Comparison of ENCODE assay signal across 25 cellular contexts in the genomic region with DNA sequence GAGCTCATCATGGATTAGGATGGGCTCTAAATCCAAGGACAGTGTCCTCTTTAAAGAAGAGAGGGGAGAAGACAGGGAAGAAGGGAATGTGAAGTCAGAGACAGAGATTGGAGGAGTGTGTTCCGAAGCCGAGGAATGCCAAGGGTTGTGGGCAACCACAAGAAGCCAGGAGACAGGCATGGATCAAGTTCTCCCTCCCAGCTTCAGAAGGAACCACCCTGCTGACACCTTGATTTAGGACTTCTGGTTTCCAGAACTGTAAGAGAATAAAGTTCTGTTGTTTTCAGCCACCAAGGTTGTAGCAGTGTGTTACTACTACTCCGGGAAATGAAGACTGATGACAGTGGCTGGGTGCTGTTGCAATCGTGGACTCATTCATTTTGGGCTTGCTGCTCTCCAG.
DNase-seq lines count a peak whose midpoint lies in the region; ATAC-seq and TF ChIP-seq lines count a peak whose summit lies in the region.
"Had no signal": no experiment of that assay in that cellular context is flagged by ENCODE, and none has a peak within 500 bp of the region (broad histone marks: within the 10 kb centered on the region; RNA-seq: fewer than 3 reads in every experiment).

No MANE protein-coding gene starts in this region.

- no peaks in the 10 kb centered on the region for H4K20me1 ChIP-seq in GM23248 (ENCODE audit: insufficient read depth)
- H4K20me1 ChIP-seq in fibroblast of lung (ENCODE audit: control insufficient read depth, extremely low read depth, insufficient read depth, low read length): no peaks in the 10 kb centered on the region
- no peaks in the 10 kb centered on the region for H4K20me1 ChIP-seq in neural progenitor cell (ENCODE audit: low read depth)

- H3K9me3 ChIP-seq in GM23248 (ENCODE audit: low read depth) (no peaks in the 10 kb centered on the region), fibroblast of lung (ENCODE audit: control insufficient read depth, insufficient read depth, low read depth, low read length) (no peaks in the 10 kb centered on the region), neural progenitor cell (ENCODE audit: low read depth) (no peaks in the 10 kb centered on the region)
- H3K9me3 ChIP-seq: gastrocnemius medialis, psoas muscle, tibial nerve had no signal

- no peaks in the 10 kb centered on the region for H3K9me2 ChIP-seq in GM23248 (ENCODE audit: insufficient read depth)

- H3K27ac Mint-ChIP-seq in neural progenitor cell: peak overlapping the region; percentile 43
- H3K27ac Mint-ChIP-seq: activated B cell treated with CpG ODN at 0.5 μM for 24 hours; activated T-helper 17 cell treated with anti-CD3 and anti-CD28 coated beads, Interleukin-2, amount 50 U/mL, for 72 hours; CD4-positive, alpha-beta T cell; HFFc6 had no signal

- in situ Hi-C loops in GM23248 (cut with MboI): no loop called here

- H3K4me3 Mint-ChIP-seq in neural progenitor cell: no peak overlapping the region
- H3K4me3 Mint-ChIP-seq: activated B cell treated with CpG ODN at 0.5 μM for 24 hours; activated naive CD4-positive, alpha-beta T cell treated with anti-CD3 and anti-CD28 coated beads, Interleukin-2, amount 50 U/mL, for 24 hours; activated T-helper 17 cell treated with anti-CD3 and anti-CD28 coated beads, Interleukin-2, amount 50 U/mL, for 72 hours; CD4-positive, alpha-beta T cell; HFFc6 had no signal

- H3K36me3 Mint-ChIP-seq in neural progenitor cell: no peaks in the 10 kb centered on the region
- H3K36me3 Mint-ChIP-seq: activated naive CD4-positive, alpha-beta T cell treated with anti-CD3 and anti-CD28 coated beads, Interleukin-2, amount 50 U/mL, for 24 hours had no signal

- WGBS in GM23248 (ENCODE audit: low coverage in 1 of 2, low lambda C conversion rate in 2 of 2, missing lambda C conversion rate in 2 of 2), 2 experiments: 61 to 69% methylated on average over 4 of the region's 4 CpGs

- no peak for TF ChIP-seq POLR2A in NB4 (IDR thresholded peaks at IDR 0.05; ENCODE audit: extremely low read depth, insufficient read length)

- no peak overlapping the region for H3K27ac ChIP-seq in GM23248
- no peak overlapping the region for H3K27ac ChIP-seq in fibroblast of lung (ENCODE audit: insufficient read depth, low read length)
- no peak overlapping the region for H3K27ac ChIP-seq in neural progenitor cell
- H3K27ac ChIP-seq: brain microvascular endothelial cell, gastrocnemius medialis, psoas muscle, tibial nerve had no signal

- H3K9ac ChIP-seq in GM23248: no peak overlapping the region
- no peak overlapping the region for H3K9ac ChIP-seq in fibroblast of lung (ENCODE audit: insufficient read depth, low read length)
- no peak overlapping the region for H3K9ac ChIP-seq in neural progenitor cell

- H3K4me1 Mint-ChIP-seq in neural progenitor cell: peaks cover 52% of the 10 kb centered on the region
- H3K4me1 Mint-ChIP-seq: activated B cell treated with CpG ODN at 0.5 μM for 24 hours; activated naive CD4-positive, alpha-beta T cell treated with anti-CD3 and anti-CD28 coated beads, Interleukin-2, amount 50 U/mL, for 24 hours; activated T-helper 17 cell treated with anti-CD3 and anti-CD28 coated beads, Interleukin-2, amount 50 U/mL, for 72 hours had no signal

- H3K27me3 ChIP-seq in GM23248 (replicated peaks; ENCODE audit: insufficient read depth) (peaks cover 20% of the 10 kb centered on the region), fibroblast of lung (ENCODE audit: control insufficient read depth, insufficient read depth, low read length) (peaks cover 2% of the 10 kb centered on the region), neural progenitor cell (no peaks in the 10 kb centered on the region)
- H3K27me3 ChIP-seq: brain microvascular endothelial cell, gastrocnemius medialis, tibial nerve had no signal

- H3F3A ChIP-seq in GM23248 (ENCODE audit: insufficient read depth) (no peaks in the 10 kb centered on the region), neural progenitor cell (ENCODE audit: low read depth) (peaks cover 20% of the 10 kb centered on the region)

- H2AFZ ChIP-seq in GM23248 (no peak overlapping the region), fibroblast of lung (ENCODE audit: low read length) (no peak overlapping the region), neural progenitor cell (replicated peaks) (peak overlapping the region; percentile 33)

- H3K4me3 ChIP-seq in GM23248 (no peak overlapping the region), NB4 (ENCODE audit: low read depth, low read length) (no peak overlapping the region), fibroblast of lung (replicated peaks in 1 of 4; ENCODE audit: control extremely low read depth in 1 of 4, insufficient read depth in 1 of 4, low read depth in 3 of 4, low read length in 4 of 4) (no peak overlapping the region), neural progenitor cell (no peak overlapping the region)
- H3K4me3 ChIP-seq: gastrocnemius medialis, K562, psoas muscle, tibial nerve had no signal

- peaks cover 2% of the 10 kb centered on the region for H3K27me3 Mint-ChIP-seq in neural progenitor cell (ENCODE audit: insufficient read depth, low read depth)

- H3K79me2 ChIP-seq in GM23248 (ENCODE audit: insufficient read depth) (no peaks in the 10 kb centered on the region), fibroblast of lung (ENCODE audit: control insufficient read depth, insufficient read depth, low read length) (no peaks in the 10 kb centered on the region), neural progenitor cell (ENCODE audit: low read depth) (no peaks in the 10 kb centered on the region)

- peak; percentile 56 for DNase-seq in GM23248
- DNase-seq in NB4 (ENCODE audit: low read depth): peak; percentile 14
- peak; percentile 22 to 62 for DNase-seq in fibroblast of lung (ENCODE audit: low read depth in 2 of 2)
- DNase-seq in neural progenitor cell (ENCODE audit: low spot score): no peak
- no peak for DNase-seq in left lobe of liver (ENCODE audit: low spot score)
- no peak for DNase-seq in MV-4-11 (lab: John Stamatoyannopoulos, UW)
- DNase-seq: activated B cell treated with CpG ODN at 0.5 μM for 24 hours; activated CD4-positive, alpha-beta T cell treated with anti-CD3 and anti-CD28 coated beads, Interleukin-2, amount 50 U/mL, for 48 hours; activated CD8-positive, alpha-beta memory T cell treated with anti-CD3 and anti-CD28 coated beads, Interleukin-2, amount 50 U/mL, for 4 hours; brain microvascular endothelial cell; CD4-positive, alpha-beta T cell; effector CD4-positive, alpha-beta T cell; erythroblast; gastrocnemius medialis; HFFc6; hypothalamus; NCI-H1048; NCI-H187; psoas muscle had no signal

- H3K9me3 Mint-ChIP-seq in neural progenitor cell: no peaks in the 10 kb centered on the region
- H3K9me3 Mint-ChIP-seq: activated T-helper 17 cell treated with anti-CD3 and anti-CD28 coated beads, Interleukin-2, amount 50 U/mL, for 72 hours; HFFc6 had no signal

- peaks cover 15% of the 10 kb centered on the region for H3K4me1 ChIP-seq in GM23248 (ENCODE audit: insufficient read depth)
- no peaks in the 10 kb centered on the region for H3K4me1 ChIP-seq in fibroblast of lung (ENCODE audit: control insufficient read depth, extremely low read depth, insufficient read depth, low read length)
- H3K4me1 ChIP-seq in neural progenitor cell: peaks cover 36% of the 10 kb centered on the region
- H3K4me1 ChIP-seq: gastrocnemius medialis, psoas muscle had no signal

- TF ChIP-seq CTCF in NB4 (IDR thresholded peaks at IDR 0.05; ENCODE audit: low read depth, low read length) (no peak), fibroblast of lung (conservative IDR thresholded peaks at IDR 0.05 in 1 of 2, IDR thresholded peaks at IDR 0.05 in 1 of 2; ENCODE audit: low read depth in 1 of 2, low read length in 2 of 2) (no peak), neural progenitor cell (IDR thresholded peaks at IDR 0.05) (no peak)

- no peak overlapping the region for H3K4me2 ChIP-seq in GM23248 (ENCODE audit: unreplicated experiment)
- H3K4me2 ChIP-seq in fibroblast of lung (ENCODE audit: extremely low read depth, insufficient read depth, low read length): no peak overlapping the region
- H3K4me2 ChIP-seq in neural progenitor cell: no peak overlapping the region

- ATAC-seq in GM19455 (IDR thresholded peaks at IDR 0.05; ENCODE audit: unreplicated experiment): no peak
- no peak for ATAC-seq in left lobe of liver
- ATAC-seq in GM18868 (IDR thresholded peaks at IDR 0.05; ENCODE audit: unreplicated experiment): no peak
- ATAC-seq: activated T-helper 17 cell treated with anti-CD3 and anti-CD28 coated beads, Interleukin-2, amount 50 U/mL, for 72 hours; gastrocnemius medialis; K562 had no signal

- H3K36me3 ChIP-seq in GM23248 (ENCODE audit: low read depth) (no peaks in the 10 kb centered on the region), fibroblast of lung (ENCODE audit: control insufficient read depth, insufficient read depth, low read length) (no peaks in the 10 kb centered on the region), neural progenitor cell (no peaks in the 10 kb centered on the region)
- H3K36me3 ChIP-seq: brain microvascular endothelial cell, gastrocnemius medialis, tibial nerve had no signal

Comparison
In these comparisons a context has a peak if more than half of its experiments do, and no peak if none do; other contexts are left out.
1. DNase-seq: peak in GM23248 (single experiment), NB4 (single experiment) and fibroblast of lung (2 of 2); none in neural progenitor cell (single experiment), left lobe of liver (single experiment) and MV-4-11 (single experiment).